Comparison of ENCODE assay signal across 11 cellular contexts in the genomic region with DNA sequence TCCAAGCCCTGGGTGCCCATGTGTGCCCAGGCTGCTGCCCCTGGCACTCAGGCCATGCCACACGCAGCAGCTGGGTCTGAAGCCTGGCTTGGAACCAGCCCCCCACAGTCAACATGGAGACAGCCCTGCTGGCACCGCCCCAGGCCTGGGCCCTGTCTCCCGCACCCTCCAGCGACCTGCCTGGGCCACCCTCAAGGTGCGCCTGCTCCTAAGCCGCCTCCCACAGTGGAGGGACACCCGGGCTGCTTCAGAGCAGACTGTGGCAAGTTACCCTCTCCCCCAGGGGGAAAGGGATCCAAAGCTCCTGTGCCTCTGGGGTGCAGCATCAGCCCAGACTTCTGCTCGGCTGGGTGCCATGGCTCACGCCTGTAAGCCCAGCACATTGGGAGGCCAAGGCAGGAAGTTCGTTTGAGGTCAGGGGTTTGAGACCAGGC. TPM values are rescaled to one million over a fixed set of nuclear protein-coding genes. Genes with fewer than 3 reads are reported as not detected.
A peak's percentile ranks its signal among the peaks of the same experiment; 100 is the strongest.
DNase-seq lines count a peak whose midpoint lies in the region; ATAC-seq and TF ChIP-seq lines count a peak whose summit lies in the region.
"Had no signal": no experiment of that assay in that cellular context is flagged by ENCODE, and none has a peak within 500 bp of the region (broad histone marks: within the 10 kb centered on the region; RNA-seq: fewer than 3 reads in every experiment).

No MANE protein-coding gene starts in this region.

- H3K4me1 Mint-ChIP-seq in stimulated activated naive CD8-positive, alpha-beta T cell treated with anti-CD3 and anti-CD28 coated beads, Interleukin-15, Interleukin-2, amounts not matched to agents 100 ng/mL and 50 ng/mL, for 24 hours (ENCODE audit: low read depth) = peaks cover 70% of the 10 kb centered on the region
- H3K4me1 Mint-ChIP-seq in natural killer cell = peaks cover 62 to 77% of the 10 kb centered on the region in 2 donors
- peaks cover 51% of the 10 kb centered on the region for H3K4me1 Mint-ChIP-seq in activated T-helper 1 cell treated with anti-CD3 and anti-CD28 coated beads, Interleukin-12 subunit alpha, Interleukin-12 subunit beta, Interleukin-2, Interleukin-4 antibody, amounts not matched to agents 30 ng/mL and 10 ng/mL and 1 ng/mL, durations not matched to agents 14 hours and 24 hours and 36 hours (ENCODE audit: low read depth)

- TF ChIP-seq CTCF in natural killer cell (IDR thresholded peaks at IDR 0.05) = no peak
- no peak for TF ChIP-seq CTCF in GM13976 (IDR thresholded peaks at IDR 0.05; ENCODE audit: borderline replicate concordance, control extremely low read depth, extremely low read depth, insufficient read depth, missing control alignments)

- no peak for ATAC-seq in stimulated activated naive CD8-positive, alpha-beta T cell treated with anti-CD3 and anti-CD28 coated beads, Interleukin-15, Interleukin-2, amounts not matched to agents 100 U/mL and 50 U/mL, for 24 hours
- no peak for ATAC-seq in natural killer cell
- ATAC-seq in HG02884 (IDR thresholded peaks at IDR 0.05; ENCODE audit: unreplicated experiment) = no peak

- H3K9me3 ChIP-seq in duodenal mucosa (ENCODE audit: control insufficient read depth in 1 of 2, low read length in 2 of 2) = no peaks in the 10 kb centered on the region

- H3K9me3 Mint-ChIP-seq in stimulated activated naive CD8-positive, alpha-beta T cell treated with anti-CD3 and anti-CD28 coated beads, Interleukin-15, Interleukin-2, amounts not matched to agents 100 ng/mL and 50 ng/mL, for 24 hours = no peaks in the 10 kb centered on the region
- no peaks in the 10 kb centered on the region for H3K9me3 Mint-ChIP-seq in natural killer cell
- H3K9me3 Mint-ChIP-seq in activated T-helper 1 cell treated with anti-CD3 and anti-CD28 coated beads, Interleukin-12 subunit alpha, Interleukin-12 subunit beta, Interleukin-2, Interleukin-4 antibody, amounts not matched to agents 30 ng/mL and 10 ng/mL and 1 ng/mL, durations not matched to agents 14 hours and 24 hours and 36 hours = no peaks in the 10 kb centered on the region
- H3K9me3 Mint-ChIP-seq: neural progenitor cell had no signal

- H3K36me3 Mint-ChIP-seq in stimulated activated naive CD8-positive, alpha-beta T cell treated with anti-CD3 and anti-CD28 coated beads, Interleukin-15, Interleukin-2, amounts not matched to agents 100 ng/mL and 50 ng/mL, for 24 hours (ENCODE audit: low read depth) = peaks cover 3% of the 10 kb centered on the region
- no peaks in the 10 kb centered on the region for H3K36me3 Mint-ChIP-seq in natural killer cell
- H3K36me3 Mint-ChIP-seq in activated T-helper 1 cell treated with anti-CD3 and anti-CD28 coated beads, Interleukin-12 subunit alpha, Interleukin-12 subunit beta, Interleukin-2, Interleukin-4 antibody, amounts not matched to agents 30 ng/mL and 10 ng/mL and 1 ng/mL, durations not matched to agents 14 hours and 24 hours and 36 hours (ENCODE audit: low read depth) = peaks cover under 1% of the 10 kb centered on the region
- H3K36me3 Mint-ChIP-seq: neural progenitor cell had no signal

- intact Hi-C loops in natural killer cell (cut with micrococcal nuclease) = no loop called here
- intact Hi-C loops in activated T-helper 1 cell treated with anti-CD3 and anti-CD28 coated beads, Interleukin-12 subunit alpha, Interleukin-12 subunit beta, Interleukin-2, Interleukin-4 antibody, amounts not matched to agents 30 ng/mL and 10 ng/mL and 1 ng/mL, durations not matched to agents 14 hours and 24 hours and 36 hours (cut with micrococcal nuclease) = no loop called here

- H3K36me3 ChIP-seq in duodenal mucosa (ENCODE audit: control insufficient read depth in 1 of 2, insufficient read depth in 2 of 2, low read length in 2 of 2) = no peaks in the 10 kb centered on the region
- H3K36me3 ChIP-seq: neural progenitor cell had no signal

- in situ Hi-C loops in GM13976 (cut with MboI; ENCODE audit: low sequenced_read_pairs, unreplicated experiment) = no loop called here

- peak overlapping the region; percentile 85 for H3K27ac Mint-ChIP-seq in stimulated activated naive CD8-positive, alpha-beta T cell treated with anti-CD3 and anti-CD28 coated beads, Interleukin-15, Interleukin-2, amounts not matched to agents 100 ng/mL and 50 ng/mL, for 24 hours
- H3K27ac Mint-ChIP-seq in natural killer cell = peak overlapping the region; percentile 78 to 86
- H3K27ac Mint-ChIP-seq in activated T-helper 1 cell treated with anti-CD3 and anti-CD28 coated beads, Interleukin-12 subunit alpha, Interleukin-12 subunit beta, Interleukin-2, Interleukin-4 antibody, amounts not matched to agents 30 ng/mL and 10 ng/mL and 1 ng/mL, durations not matched to agents 14 hours and 24 hours and 36 hours = no peak overlapping the region

- H3K4me3 ChIP-seq in duodenal mucosa (ENCODE audit: low read depth in 1 of 2, low read length in 2 of 2) = no peak overlapping the region
- H3K4me3 ChIP-seq: neural progenitor cell had no signal

- H3K9ac ChIP-seq in duodenal mucosa (ENCODE audit: low read depth in 1 of 2, low read length in 2 of 2) = peak overlapping the region; percentile 49 to 50
- H3K9ac ChIP-seq: neural progenitor cell had no signal

- no peak overlapping the region for H3K4me3 Mint-ChIP-seq in stimulated activated naive CD8-positive, alpha-beta T cell treated with anti-CD3 and anti-CD28 coated beads, Interleukin-15, Interleukin-2, amounts not matched to agents 100 ng/mL and 50 ng/mL, for 24 hours
- H3K4me3 Mint-ChIP-seq in natural killer cell = peak overlapping the region; percentile 79
- no peak overlapping the region for H3K4me3 Mint-ChIP-seq in activated T-helper 1 cell treated with anti-CD3 and anti-CD28 coated beads, Interleukin-12 subunit alpha, Interleukin-12 subunit beta, Interleukin-2, Interleukin-4 antibody, amounts not matched to agents 30 ng/mL and 10 ng/mL and 1 ng/mL, durations not matched to agents 14 hours and 24 hours and 36 hours
- H3K4me3 Mint-ChIP-seq: neural progenitor cell had no signal

- no peak overlapping the region for H3K27ac ChIP-seq in duodenal mucosa (ENCODE audit: low read depth, low read length)
- H3K27ac ChIP-seq: neural progenitor cell had no signal

- no peaks in the 10 kb centered on the region for H3K27me3 Mint-ChIP-seq in stimulated activated naive CD8-positive, alpha-beta T cell treated with anti-CD3 and anti-CD28 coated beads, Interleukin-15, Interleukin-2, amounts not matched to agents 100 ng/mL and 50 ng/mL, for 24 hours
- no peaks in the 10 kb centered on the region for H3K27me3 Mint-ChIP-seq in natural killer cell (ENCODE audit: low read depth in 2 of 2)
- H3K27me3 Mint-ChIP-seq in activated T-helper 1 cell treated with anti-CD3 and anti-CD28 coated beads, Interleukin-12 subunit alpha, Interleukin-12 subunit beta, Interleukin-2, Interleukin-4 antibody, amounts not matched to agents 30 ng/mL and 10 ng/mL and 1 ng/mL, durations not matched to agents 14 hours and 24 hours and 36 hours (ENCODE audit: insufficient read depth) = no peaks in the 10 kb centered on the region

- H3K4me1 ChIP-seq in duodenal mucosa (ENCODE audit: control insufficient read depth in 1 of 2, insufficient read depth in 2 of 2, low read length in 2 of 2) = peaks cover 77 to 87% of the 10 kb centered on the region in 2 donors
- H3K4me1 ChIP-seq: neural progenitor cell had no signal

- no peaks in the 10 kb centered on the region for H3K27me3 ChIP-seq in duodenal mucosa (ENCODE audit: control insufficient read depth in 1 of 2, insufficient read depth in 2 of 2, low read length in 2 of 2)
- H3K27me3 ChIP-seq: neural progenitor cell had no signal

- DNase-seq in stimulated activated naive CD8-positive, alpha-beta T cell treated with anti-CD3 and anti-CD28 coated beads, Interleukin-15, Interleukin-2, amounts not matched to agents 100 U/mL and 50 U/mL, for 24 hours = no peak
- DNase-seq in natural killer cell (no peak), GM13976 (ENCODE audit: low spot score) (no peak), medulla oblongata (ENCODE audit: extremely low spot score) (no peak)
- DNase-seq in activated T-helper 1 cell treated with anti-CD3 and anti-CD28 coated beads, Interleukin-12 subunit alpha, Interleukin-12 subunit beta, Interleukin-2, Interleukin-4 antibody, amounts not matched to agents 30 ng/mL and 10 ng/mL and 1 ng/mL, durations not matched to agents 14 hours and 24 hours and 36 hours (ENCODE audit: low spot score) = no peak
- DNase-seq: stimulated activated naive CD4-positive, alpha-beta T cell; T-helper 1 cell had no signal

RNA-seq across cellular contexts. Expression of a gene that starts 15.8 kb away (rescaled TPM):
- 10 to 100 TPM; 61.1 to 64.3 (median 63.8) TPM for total RNA-seq in natural killer cell
- 23.6 and 24.1 TPM in 2 replicates for total RNA-seq in activated T-helper 1 cell treated with anti-CD3 and anti-CD28 coated beads, Interleukin-12 subunit alpha, Interleukin-12 subunit beta, Interleukin-2, Interleukin-4 antibody, amounts not matched to agents 30 ng/mL and 10 ng/mL and 1 ng/mL, durations not matched to agents 14 hours and 24 hours and 36 hours

RNA-seq across cellular contexts. Expression of a gene that starts 37.3 kb away (rescaled TPM):
- 100 to 1,000 TPM; 149 to 179 (median 162) TPM for total RNA-seq in natural killer cell
- total RNA-seq in activated T-helper 1 cell treated with anti-CD3 and anti-CD28 coated beads, Interleukin-12 subunit alpha, Interleukin-12 subunit beta, Interleukin-2, Interleukin-4 antibody, amounts not matched to agents 30 ng/mL and 10 ng/mL and 1 ng/mL, durations not matched to agents 14 hours and 24 hours and 36 hours = 163 and 167 TPM in 2 replicates

RNA-seq across cellular contexts. Expression of a gene that starts 51.6 kb away (rescaled TPM):
- 10 to 100 TPM; 83.2 to 88.8 (median 86.9) TPM for total RNA-seq in natural killer cell
- total RNA-seq in activated T-helper 1 cell treated with anti-CD3 and anti-CD28 coated beads, Interleukin-12 subunit alpha, Interleukin-12 subunit beta, Interleukin-2, Interleukin-4 antibody, amounts not matched to agents 30 ng/mL and 10 ng/mL and 1 ng/mL, durations not matched to agents 14 hours and 24 hours and 36 hours = 128 and 133 TPM in 2 replicates
